Comparison of ENCODE assay signal across 22 cellular contexts in the genomic region with DNA sequence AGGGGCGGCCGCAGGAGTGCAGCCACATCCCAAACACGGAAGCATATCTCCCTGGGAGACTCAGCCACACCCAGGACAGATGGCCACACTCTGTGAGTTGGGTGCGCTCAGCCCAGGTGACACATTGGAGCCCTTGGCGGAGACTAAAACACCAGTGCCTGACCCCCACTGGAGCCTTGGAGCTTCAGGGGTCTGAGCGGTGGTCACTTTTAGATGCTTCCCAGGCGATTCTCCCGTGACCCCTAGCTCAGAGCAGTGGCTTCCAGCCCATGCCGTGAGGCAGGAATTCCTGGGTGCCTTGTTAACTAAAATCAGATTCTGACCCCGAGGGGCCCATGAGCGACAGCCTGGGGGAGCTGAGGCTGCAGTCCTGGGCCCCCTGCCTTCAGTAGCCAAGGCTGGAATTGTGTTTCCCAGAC. TPM values are rescaled to one million over a fixed set of nuclear protein-coding genes. Genes with fewer than 3 reads are reported as not detected.
A peak's percentile ranks its signal among the peaks of the same experiment; 100 is the strongest.
DNase-seq lines count a peak whose midpoint lies in the region; TF ChIP-seq lines count a peak whose summit lies in the region.
"Had no signal": no experiment of that assay in that cellular context is flagged by ENCODE, and none has a peak within 500 bp of the region (broad histone marks: within the 10 kb centered on the region; RNA-seq: fewer than 3 reads in every experiment).

No MANE protein-coding gene starts in this region.

- H3K27ac Mint-ChIP-seq in progenitor cell of endocrine pancreas = no peak overlapping the region
- H3K27ac Mint-ChIP-seq: activated B cell treated with CpG ODN at 0.5 μM for 24 hours, GM23338 had no signal

- no peak overlapping the region for H3K4me3 Mint-ChIP-seq in progenitor cell of endocrine pancreas (ENCODE audit: low read depth)
- H3K4me3 Mint-ChIP-seq: activated B cell treated with CpG ODN at 0.5 μM for 24 hours; activated T-cell treated with anti-CD3 and anti-CD28 coated beads, Interleukin-2, amount 50 U/mL, for 4 hours; GM23338 had no signal

- peaks cover 7% of the 10 kb centered on the region for H3K36me3 ChIP-seq in ectodermal cell (ENCODE audit: control insufficient read depth, insufficient read depth, low read length)

- H3K4me1 Mint-ChIP-seq in progenitor cell of endocrine pancreas (ENCODE audit: low read depth) = no peaks in the 10 kb centered on the region
- H3K4me1 Mint-ChIP-seq: activated B cell treated with CpG ODN at 0.5 μM for 24 hours had no signal

- H3K9me3 ChIP-seq in ectodermal cell (ENCODE audit: control insufficient read depth, low read length) = no peaks in the 10 kb centered on the region
- H3K9me3 ChIP-seq: body of pancreas, heart right ventricle, SJCRH30, suprapubic skin, vagina had no signal

- H3K4me1 ChIP-seq in ectodermal cell (ENCODE audit: control insufficient read depth, insufficient read depth, low read length) = no peaks in the 10 kb centered on the region
- H3K4me1 ChIP-seq: SJCRH30 had no signal

- peaks cover 3% of the 10 kb centered on the region for H3K36me3 Mint-ChIP-seq in progenitor cell of endocrine pancreas (ENCODE audit: insufficient read depth)

- H3K9me3 Mint-ChIP-seq in progenitor cell of endocrine pancreas (ENCODE audit: low read depth) = no peaks in the 10 kb centered on the region
- H3K9me3 Mint-ChIP-seq: activated B cell treated with CpG ODN at 0.5 μM for 24 hours; activated T-cell treated with anti-CD3 and anti-CD28 coated beads, Interleukin-2, amount 50 U/mL, for 4 hours; GM23338 had no signal

- peak overlapping the region; percentile 54 for H3K27ac ChIP-seq in ectodermal cell (ENCODE audit: insufficient read depth, low read depth, low read length, poor library complexity, severe bottlenecking)
- H3K27ac ChIP-seq: body of pancreas, heart right ventricle, SJCRH30, vagina had no signal

- no peak for TF ChIP-seq CTCF in progenitor cell of endocrine pancreas (IDR thresholded peaks at IDR 0.05; ENCODE audit: unreplicated experiment)

- intact Hi-C loops in posterior vena cava (cut with DNase I) = no loop called here

- DNase-seq in COLO668 (lab: John Stamatoyannopoulos, UW; ENCODE audit: unreplicated experiment) (peak; percentile 2), NCI-H524 treated with DMSO at 0.1 percent for 48 hours (lab: John Stamatoyannopoulos, UW) (peak; percentile 3), posterior vena cava (ENCODE audit: low spot score) (peak; percentile 76), DMS53 treated with DMSO at 0.1 percent for 48 hours (lab: John Stamatoyannopoulos, UW; ENCODE audit: unreplicated experiment) (no peak), DMS114 treated with DMSO at 0.1 percent for 48 hours (lab: John Stamatoyannopoulos, UW; ENCODE audit: unreplicated experiment) (no peak), progenitor cell of endocrine pancreas (ENCODE audit: low spot score, unreplicated experiment) (no peak), NCI-H345 treated with DMSO at 0.1 percent for 48 hours (lab: John Stamatoyannopoulos, UW; ENCODE audit: unreplicated experiment) (no peak)
- DNase-seq: activated B cell treated with CpG ODN at 0.5 μM for 24 hours; activated CD4-positive, alpha-beta T cell treated with anti-CD3 and anti-CD28 coated beads, Interleukin-2, amount 50 U/mL, for 1 hour; activated naive CD4-positive, alpha-beta T cell; activated T-cell treated with anti-CD3 and anti-CD28 coated beads, Interleukin-2, amount 50 U/mL, for 4 hours; effector CD4-positive, alpha-beta T cell; Kasumi-1; mesendoderm; NCI-H146; SJCRH30 had no signal

- no peak overlapping the region for H3K4me3 ChIP-seq in ectodermal cell (ENCODE audit: insufficient read depth, low read depth, low read length)
- H3K4me3 ChIP-seq: body of pancreas, GM23338, heart right ventricle, SJCRH30, suprapubic skin, vagina had no signal

- 93 to 95% methylated on average over 11 of the region's 11 CpGs for WGBS in ectodermal cell, 2 experiments

- H3K27me3 Mint-ChIP-seq in progenitor cell of endocrine pancreas = peaks cover 10% of the 10 kb centered on the region

- no peaks in the 10 kb centered on the region for H3K27me3 ChIP-seq in ectodermal cell (ENCODE audit: control insufficient read depth, insufficient read depth, low read length, poor library complexity, severe bottlenecking)
- H3K27me3 ChIP-seq: body of pancreas, SJCRH30, suprapubic skin, vagina had no signal

RNA-seq across cellular contexts. Expression of gene PLXNA1, which starts 54.5 kb away (rescaled TPM):
- 68.2 TPM for polyA plus RNA-seq in ectodermal cell (2013, experiment 1 of 4)
- 84.3 TPM for polyA plus RNA-seq in ectodermal cell (2013, experiment 2 of 4)
- polyA plus RNA-seq in ectodermal cell (2013, experiment 3 of 4) = 64.7 TPM
- polyA plus RNA-seq in ectodermal cell (2013, experiment 4 of 4) = 79.0 TPM
- total RNA-seq in posterior vena cava = 10 to 100 TPM; 31.7 to 38.5 TPM
- total RNA-seq in progenitor cell of endocrine pancreas = 104 and 107 TPM in 2 replicates

Comparison
In these comparisons a context has a peak if more than half of its experiments do, and no peak if none do; other contexts are left out.
1. DNase-seq: peak in COLO668 (single experiment), NCI-H524 treated with DMSO at 0.1 percent for 48 hours (single experiment) and posterior vena cava (single experiment); none in DMS53 treated with DMSO at 0.1 percent for 48 hours (single experiment), DMS114 treated with DMSO at 0.1 percent for 48 hours (single experiment), progenitor cell of endocrine pancreas (single experiment) and NCI-H345 treated with DMSO at 0.1 percent for 48 hours (single experiment).